1 cellular context compared by ENCODE assay signal in the genomic region with DNA sequence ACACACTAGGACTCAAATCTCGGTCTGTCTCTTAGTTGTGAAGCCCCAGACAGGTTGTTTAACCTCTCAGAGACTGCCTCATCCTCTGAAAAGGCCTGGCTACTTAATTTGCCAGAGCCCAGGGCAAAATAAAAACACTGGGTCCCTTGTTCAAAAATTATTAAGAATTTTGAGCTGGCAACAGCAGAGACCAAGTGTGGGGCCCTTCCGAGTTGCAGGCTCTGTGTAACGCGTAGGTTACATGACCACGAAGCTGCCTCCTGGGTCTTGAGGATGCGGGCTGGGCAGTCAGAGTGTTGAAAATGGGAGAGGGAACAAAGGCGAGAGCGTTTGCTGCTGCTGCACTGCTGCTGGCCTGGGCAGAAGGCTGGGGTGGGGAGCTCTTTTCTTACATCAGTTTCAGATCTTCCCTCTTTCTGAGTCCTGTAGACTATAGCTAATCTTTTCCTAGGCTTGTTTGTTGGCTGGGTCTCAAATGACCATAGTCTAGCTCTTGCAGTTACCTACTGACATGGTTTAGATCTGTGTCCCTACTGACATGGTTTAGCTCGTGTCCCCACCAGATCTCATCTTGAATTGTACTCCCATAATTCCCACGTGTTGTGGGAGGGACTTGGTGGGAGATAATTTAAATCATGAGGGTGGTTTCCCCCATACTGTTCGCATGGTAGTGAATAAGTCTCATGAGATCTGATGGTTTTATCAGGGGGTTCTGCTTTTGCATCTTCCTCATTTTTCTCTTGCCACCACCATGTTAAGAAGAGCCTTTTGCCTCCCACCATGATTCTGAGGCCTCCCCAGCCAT.
TF ChIP-seq lines count a peak whose summit lies in the region.

No MANE protein-coding gene starts in this region.

TF ChIP-seq in K562, 482 proteins besides CTCF, POLR2A, EP300 and RAD21 (continued from another document and continues in another):
- TF ChIP-seq CTCFL (IDR thresholded peaks at IDR 0.05; ENCODE audit: borderline replicate concordance, insufficient read depth, low read depth, low read length, poor library complexity, severe bottlenecking) (no peak), ETV1 (tag; conservative IDR thresholded peaks at IDR 0.05; ENCODE audit: low read depth) (no peak), TCF7 (IDR thresholded peaks at IDR 0.05; ENCODE audit: borderline replicate concordance) (no peak), ESRRB (CRISPR knock-in tag; IDR thresholded peaks at IDR 0.05; ENCODE audit: borderline replicate concordance) (no peak), NCOR1 (IDR thresholded peaks at IDR 0.05) (no peak), SMAD1 (IDR thresholded peaks at IDR 0.05; ENCODE audit: low read depth, low read length, partially characterized antibody) (no peak), FOXK2 (conservative IDR thresholded peaks at IDR 0.05 in 1 of 2, IDR thresholded peaks at IDR 0.05 in 1 of 2; ENCODE audit: low read depth in 2 of 2) (no peak), MECOM (CRISPR knock-in tag; IDR thresholded peaks at IDR 0.05) (no peak), TARDBP (IDR thresholded peaks at IDR 0.05) (no peak), ZNF696 (CRISPR knock-in tag; conservative IDR thresholded peaks at IDR 0.05) (no peak), MTA3 (IDR thresholded peaks at IDR 0.05; ENCODE audit: borderline replicate concordance) (no peak), NFIC (IDR thresholded peaks at IDR 0.05) (no peak), KHSRP (IDR thresholded peaks at IDR 0.05) (no peak), NR2C1 (IDR thresholded peaks at IDR 0.05) (no peak), NR2C1 (tag; IDR thresholded peaks at IDR 0.05) (peak; percentile 57; the same call in 1 of the 2 replicates), NR1H2 (CRISPR knock-in tag; IDR thresholded peaks at IDR 0.05) (no peak), TFAM (CRISPR knock-in tag; conservative IDR thresholded peaks at IDR 0.05) (no peak), ZNF583 (CRISPR knock-in tag; IDR thresholded peaks at IDR 0.05) (no peak), ZC3H4 (CRISPR knock-in tag; IDR thresholded peaks at IDR 0.05; ENCODE audit: borderline replicate concordance) (no peak), GATAD2B (IDR thresholded peaks at IDR 0.05; ENCODE audit: borderline replicate concordance) (no peak), PRMT5 (CRISPR knock-in tag; IDR thresholded peaks at IDR 0.05) (no peak), ZNF41 (CRISPR knock-in tag; conservative IDR thresholded peaks at IDR 0.05) (no peak), RERE (CRISPR knock-in tag; IDR thresholded peaks at IDR 0.05; ENCODE audit: borderline replicate concordance) (no peak), SMARCB1 (IDR thresholded peaks at IDR 0.05; ENCODE audit: insufficient read length, low read depth) (no peak), BHLHE40 (IDR thresholded peaks at IDR 0.05; ENCODE audit: low read length) (0 out of 2 replicates have a peak, but pooled peaks have one; percentile 29), ZNF384 (IDR thresholded peaks at IDR 0.05; ENCODE audit: low read depth, low read length) (no peak), RB1 (IDR thresholded peaks at IDR 0.05; ENCODE audit: low read depth) (no peak), IRF1 (CRISPR knock-in tag; IDR thresholded peaks at IDR 0.05; ENCODE audit: borderline replicate concordance) (no peak), ZNF551 (CRISPR knock-in tag; IDR thresholded peaks at IDR 0.05) (no peak), ATF7 (IDR thresholded peaks at IDR 0.05) (no peak)
- TF ChIP-seq, protein P1, sequence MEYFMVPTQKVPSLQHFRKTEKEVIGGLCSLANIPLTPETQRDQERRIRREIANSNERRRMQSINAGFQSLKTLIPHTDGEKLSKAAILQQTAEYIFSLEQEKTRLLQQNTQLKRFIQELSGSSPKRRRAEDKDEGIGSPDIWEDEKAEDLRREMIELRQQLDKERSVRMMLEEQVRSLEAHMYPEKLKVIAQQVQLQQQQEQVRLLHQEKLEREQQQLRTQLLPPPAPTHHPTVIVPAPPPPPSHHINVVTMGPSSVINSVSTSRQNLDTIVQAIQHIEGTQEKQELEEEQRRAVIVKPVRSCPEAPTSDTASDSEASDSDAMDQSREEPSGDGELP (CRISPR knock-in tag; IDR thresholded peaks at IDR 0.05; ENCODE audit: borderline replicate concordance): peak; percentile 30; the same call in 1 of the 2 replicates
- TF ChIP-seq, protein P2, sequence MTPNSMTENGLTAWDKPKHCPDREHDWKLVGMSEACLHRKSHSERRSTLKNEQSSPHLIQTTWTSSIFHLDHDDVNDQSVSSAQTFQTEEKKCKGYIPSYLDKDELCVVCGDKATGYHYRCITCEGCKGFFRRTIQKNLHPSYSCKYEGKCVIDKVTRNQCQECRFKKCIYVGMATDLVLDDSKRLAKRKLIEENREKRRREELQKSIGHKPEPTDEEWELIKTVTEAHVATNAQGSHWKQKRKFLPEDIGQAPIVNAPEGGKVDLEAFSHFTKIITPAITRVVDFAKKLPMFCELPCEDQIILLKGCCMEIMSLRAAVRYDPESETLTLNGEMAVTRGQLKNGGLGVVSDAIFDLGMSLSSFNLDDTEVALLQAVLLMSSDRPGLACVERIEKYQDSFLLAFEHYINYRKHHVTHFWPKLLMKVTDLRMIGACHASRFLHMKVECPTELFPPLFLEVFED (CRISPR knock-in tag; conservative IDR thresholded peaks at IDR 0.05): no peak
- TF ChIP-seq, protein P3, sequence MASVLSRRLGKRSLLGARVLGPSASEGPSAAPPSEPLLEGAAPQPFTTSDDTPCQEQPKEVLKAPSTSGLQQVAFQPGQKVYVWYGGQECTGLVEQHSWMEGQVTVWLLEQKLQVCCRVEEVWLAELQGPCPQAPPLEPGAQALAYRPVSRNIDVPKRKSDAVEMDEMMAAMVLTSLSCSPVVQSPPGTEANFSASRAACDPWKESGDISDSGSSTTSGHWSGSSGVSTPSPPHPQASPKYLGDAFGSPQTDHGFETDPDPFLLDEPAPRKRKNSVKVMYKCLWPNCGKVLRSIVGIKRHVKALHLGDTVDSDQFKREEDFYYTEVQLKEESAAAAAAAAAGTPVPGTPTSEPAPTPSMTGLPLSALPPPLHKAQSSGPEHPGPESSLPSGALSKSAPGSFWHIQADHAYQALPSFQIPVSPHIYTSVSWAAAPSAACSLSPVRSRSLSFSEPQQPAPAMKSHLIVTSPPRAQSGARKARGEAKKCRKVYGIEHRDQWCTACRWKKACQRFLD (CRISPR knock-in tag; IDR thresholded peaks at IDR 0.05): no peak
- TF ChIP-seq, protein P4, sequence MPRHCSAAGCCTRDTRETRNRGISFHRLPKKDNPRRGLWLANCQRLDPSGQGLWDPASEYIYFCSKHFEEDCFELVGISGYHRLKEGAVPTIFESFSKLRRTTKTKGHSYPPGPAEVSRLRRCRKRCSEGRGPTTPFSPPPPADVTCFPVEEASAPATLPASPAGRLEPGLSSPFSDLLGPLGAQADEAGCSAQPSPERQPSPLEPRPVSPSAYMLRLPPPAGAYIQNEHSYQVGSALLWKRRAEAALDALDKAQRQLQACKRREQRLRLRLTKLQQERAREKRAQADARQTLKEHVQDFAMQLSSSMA (CRISPR knock-in tag; IDR thresholded peaks at IDR 0.05): no peak
- TF ChIP-seq, protein P5, sequence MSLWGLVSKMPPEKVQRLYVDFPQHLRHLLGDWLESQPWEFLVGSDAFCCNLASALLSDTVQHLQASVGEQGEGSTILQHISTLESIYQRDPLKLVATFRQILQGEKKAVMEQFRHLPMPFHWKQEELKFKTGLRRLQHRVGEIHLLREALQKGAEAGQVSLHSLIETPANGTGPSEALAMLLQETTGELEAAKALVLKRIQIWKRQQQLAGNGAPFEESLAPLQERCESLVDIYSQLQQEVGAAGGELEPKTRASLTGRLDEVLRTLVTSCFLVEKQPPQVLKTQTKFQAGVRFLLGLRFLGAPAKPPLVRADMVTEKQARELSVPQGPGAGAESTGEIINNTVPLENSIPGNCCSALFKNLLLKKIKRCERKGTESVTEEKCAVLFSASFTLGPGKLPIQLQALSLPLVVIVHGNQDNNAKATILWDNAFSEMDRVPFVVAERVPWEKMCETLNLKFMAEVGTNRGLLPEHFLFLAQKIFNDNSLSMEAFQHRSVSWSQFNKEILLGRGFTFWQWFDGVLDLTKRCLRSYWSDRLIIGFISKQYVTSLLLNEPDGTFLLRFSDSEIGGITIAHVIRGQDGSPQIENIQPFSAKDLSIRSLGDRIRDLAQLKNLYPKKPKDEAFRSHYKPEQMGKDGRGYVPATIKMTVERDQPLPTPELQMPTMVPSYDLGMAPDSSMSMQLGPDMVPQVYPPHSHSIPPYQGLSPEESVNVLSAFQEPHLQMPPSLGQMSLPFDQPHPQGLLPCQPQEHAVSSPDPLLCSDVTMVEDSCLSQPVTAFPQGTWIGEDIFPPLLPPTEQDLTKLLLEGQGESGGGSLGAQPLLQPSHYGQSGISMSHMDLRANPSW (CRISPR knock-in tag; IDR thresholded peaks at IDR 0.05): no peak
- TF ChIP-seq, protein P6, sequence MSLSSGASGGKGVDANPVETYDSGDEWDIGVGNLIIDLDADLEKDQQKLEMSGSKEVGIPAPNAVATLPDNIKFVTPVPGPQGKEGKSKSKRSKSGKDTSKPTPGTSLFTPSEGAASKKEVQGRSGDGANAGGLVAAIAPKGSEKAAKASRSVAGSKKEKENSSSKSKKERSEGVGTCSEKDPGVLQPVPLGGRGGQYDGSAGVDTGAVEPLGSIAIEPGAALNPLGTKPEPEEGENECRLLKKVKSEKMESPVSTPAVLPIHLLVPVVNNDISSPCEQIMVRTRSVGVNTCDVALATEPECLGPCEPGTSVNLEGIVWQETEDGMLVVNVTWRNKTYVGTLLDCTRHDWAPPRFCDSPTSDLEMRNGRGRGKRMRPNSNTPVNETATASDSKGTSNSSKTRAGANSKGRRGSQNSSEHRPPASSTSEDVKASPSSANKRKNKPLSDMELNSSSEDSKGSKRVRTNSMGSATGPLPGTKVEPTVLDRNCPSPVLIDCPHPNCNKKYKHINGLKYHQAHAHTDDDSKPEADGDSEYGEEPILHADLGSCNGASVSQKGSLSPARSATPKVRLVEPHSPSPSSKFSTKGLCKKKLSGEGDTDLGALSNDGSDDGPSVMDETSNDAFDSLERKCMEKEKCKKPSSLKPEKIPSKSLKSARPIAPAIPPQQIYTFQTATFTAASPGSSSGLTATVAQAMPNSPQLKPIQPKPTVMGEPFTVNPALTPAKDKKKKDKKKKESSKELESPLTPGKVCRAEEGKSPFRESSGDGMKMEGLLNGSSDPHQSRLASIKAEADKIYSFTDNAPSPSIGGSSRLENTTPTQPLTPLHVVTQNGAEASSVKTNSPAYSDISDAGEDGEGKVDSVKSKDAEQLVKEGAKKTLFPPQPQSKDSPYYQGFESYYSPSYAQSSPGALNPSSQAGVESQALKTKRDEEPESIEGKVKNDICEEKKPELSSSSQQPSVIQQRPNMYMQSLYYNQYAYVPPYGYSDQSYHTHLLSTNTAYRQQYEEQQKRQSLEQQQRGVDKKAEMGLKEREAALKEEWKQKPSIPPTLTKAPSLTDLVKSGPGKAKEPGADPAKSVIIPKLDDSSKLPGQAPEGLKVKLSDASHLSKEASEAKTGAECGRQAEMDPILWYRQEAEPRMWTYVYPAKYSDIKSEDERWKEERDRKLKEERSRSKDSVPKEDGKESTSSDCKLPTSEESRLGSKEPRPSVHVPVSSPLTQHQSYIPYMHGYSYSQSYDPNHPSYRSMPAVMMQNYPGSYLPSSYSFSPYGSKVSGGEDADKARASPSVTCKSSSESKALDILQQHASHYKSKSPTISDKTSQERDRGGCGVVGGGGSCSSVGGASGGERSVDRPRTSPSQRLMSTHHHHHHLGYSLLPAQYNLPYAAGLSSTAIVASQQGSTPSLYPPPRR (CRISPR knock-in tag; IDR thresholded peaks at IDR 0.05; ENCODE audit: borderline replicate concordance): no peak
